ENCODE assay signal across 14 cellular contexts in genomic region chr10:102313221-102313896, GRCh38.
DNase-seq lines count a peak whose midpoint lies in the region; ATAC-seq and TF ChIP-seq lines count a peak whose summit lies in the region.
"Had no signal": no experiment of that assay in that cellular context is flagged by ENCODE, and none has a peak within 500 bp of the region (broad histone marks: within the 10 kb centered on the region; RNA-seq: fewer than 3 reads in every experiment).

No MANE protein-coding gene starts in this region.

- peak overlapping the region; percentile 16 to 23 for H3K27ac Mint-ChIP-seq in natural killer cell
- no peak overlapping the region for H3K27ac Mint-ChIP-seq in natural killer cell treated with Interleukin-12 subunit alpha and Interleukin-12 subunit beta and Interleukin-15 and Interleukin-18, amount 100 ng/mL, for 72 hours
- H3K27ac Mint-ChIP-seq in brain: peak overlapping the region; percentile 3 to 83 (median 22)
- H3K27ac Mint-ChIP-seq in nephron progenitor cell: peak overlapping the region; percentile 97

- no peak for TF ChIP-seq CTCF in natural killer cell (IDR thresholded peaks at IDR 0.05)
- no peak for TF ChIP-seq CTCF in brain (conservative IDR thresholded peaks at IDR 0.05)
- TF ChIP-seq CTCF in nephron progenitor cell (IDR thresholded peaks at IDR 0.05): no peak
- no peak for TF ChIP-seq CTCF in stomach (IDR thresholded peaks at IDR 0.05)

- no peaks in the 10 kb centered on the region for H3K27me3 ChIP-seq in stomach
- H3K27me3 ChIP-seq: SJSA1 had no signal

- no peak for TF ChIP-seq POLR2A in stomach (IDR thresholded peaks at IDR 0.05)

- no peaks in the 10 kb centered on the region for H3K9me3 Mint-ChIP-seq in natural killer cell
- H3K9me3 Mint-ChIP-seq in natural killer cell treated with Interleukin-12 subunit alpha and Interleukin-12 subunit beta and Interleukin-15 and Interleukin-18, amount 100 ng/mL, for 72 hours: no peaks in the 10 kb centered on the region
- peaks cover 0 to 3% (median 0%) of the 10 kb centered on the region in 5 experiments for H3K9me3 Mint-ChIP-seq in brain
- no peaks in the 10 kb centered on the region for H3K9me3 Mint-ChIP-seq in nephron progenitor cell

- DNase-seq in natural killer cell: no peak
- no peak for DNase-seq in natural killer cell treated with Interleukin-12 subunit alpha and Interleukin-12 subunit beta and Interleukin-15 and Interleukin-18, amount 100 ng/mL, for 72 hours (ENCODE audit: low spot score)
- DNase-seq in nephron progenitor cell: peak; percentile 53
- no peak for DNase-seq in T1000 (lab: John Stamatoyannopoulos, UW)
- no peak for DNase-seq in GOT3 (lab: John Stamatoyannopoulos, UW)
- DNase-seq in stomach: no peak
- no peak for DNase-seq in activated naive CD4-positive, alpha-beta T cell treated with Interleukin-2 at 50 U/mL for 16 hours
- DNase-seq: amniotic stem cell; kidney; NCI-H2081; NK-92 treated with Interleukin-12 subunit alpha and Interleukin-12 subunit beta, amount 100 ng/mL, for 24 hours; trophoblast cell had no signal

- peaks cover 53 to 54% of the 10 kb centered on the region in 2 donors for H3K4me1 Mint-ChIP-seq in natural killer cell
- peaks cover 45 to 46% of the 10 kb centered on the region in 2 donors for H3K4me1 Mint-ChIP-seq in natural killer cell treated with Interleukin-12 subunit alpha and Interleukin-12 subunit beta and Interleukin-15 and Interleukin-18, amount 100 ng/mL, for 72 hours (ENCODE audit: low read depth in 2 of 2)
- H3K4me1 Mint-ChIP-seq in brain: peaks cover 58% of the 10 kb centered on the region
- peaks cover 52% of the 10 kb centered on the region for H3K4me1 Mint-ChIP-seq in nephron progenitor cell

- H3K27ac ChIP-seq in stomach: peak overlapping the region in 2 of 5 donors; percentile 13 to 27
- H3K27ac ChIP-seq: SJSA1 had no signal

- H3K27me3 Mint-ChIP-seq in natural killer cell (ENCODE audit: low read depth in 2 of 2) (no peaks in the 10 kb centered on the region), brain (no peaks in the 10 kb centered on the region), nephron progenitor cell (ENCODE audit: low read depth, poor library complexity) (no peaks in the 10 kb centered on the region)
- no peaks in the 10 kb centered on the region for H3K27me3 Mint-ChIP-seq in natural killer cell treated with Interleukin-12 subunit alpha and Interleukin-12 subunit beta and Interleukin-15 and Interleukin-18, amount 100 ng/mL, for 72 hours

- H3K4me3 Mint-ChIP-seq in natural killer cell: no peak overlapping the region
- H3K4me3 Mint-ChIP-seq in natural killer cell treated with Interleukin-12 subunit alpha and Interleukin-12 subunit beta and Interleukin-15 and Interleukin-18, amount 100 ng/mL, for 72 hours: no peak overlapping the region
- H3K4me3 Mint-ChIP-seq in brain: peak overlapping the region in 2 of 5 experiments; percentile 2 to 13
- H3K4me3 Mint-ChIP-seq in nephron progenitor cell: peak overlapping the region; percentile 14

- no peaks in the 10 kb centered on the region for H3K9me3 ChIP-seq in stomach
- H3K9me3 ChIP-seq: SJSA1 had no signal

- H3K4me1 ChIP-seq in stomach: peaks cover 6 to 50% (median 39%) of the 10 kb centered on the region in 4 donors

- 56 to 66% (median 62%) methylated on average over 8 of the region's 8 CpGs for WGBS in stomach, 5 donors

- H3K36me3 ChIP-seq in stomach: peaks cover 0 to 10% (median 0%) of the 10 kb centered on the region in 4 donors

- H3K4me3 ChIP-seq in stomach: no peak overlapping the region
- H3K4me3 ChIP-seq: SJSA1 had no signal

- TF ChIP-seq EP300 in stomach (IDR thresholded peaks at IDR 0.05): no peak

- H3K36me3 Mint-ChIP-seq in natural killer cell (no peaks in the 10 kb centered on the region), brain (peaks cover 12% of the 10 kb centered on the region), nephron progenitor cell (ENCODE audit: low read depth) (peaks cover 13% of the 10 kb centered on the region)
- H3K36me3 Mint-ChIP-seq in natural killer cell treated with Interleukin-12 subunit alpha and Interleukin-12 subunit beta and Interleukin-15 and Interleukin-18, amount 100 ng/mL, for 72 hours: no peaks in the 10 kb centered on the region

- intact Hi-C loops in natural killer cell (cut with micrococcal nuclease) (no loop called here), stomach (cut with DNase I; ENCODE audit: low total_unique reads) (no loop called here)

- ATAC-seq in natural killer cell: no peak
- no peak for ATAC-seq in natural killer cell treated with Interleukin-12 subunit alpha and Interleukin-12 subunit beta and Interleukin-15 and Interleukin-18, amount 100 ng/mL, for 72 hours

Comparison
In these comparisons a context has a peak if more than half of its experiments do, and no peak if none do; other contexts are left out.
1. H3K27ac Mint-ChIP-seq: peak in natural killer cell (2 of 2), brain (5 of 5) and nephron progenitor cell (single experiment); none in natural killer cell treated with Interleukin-12 subunit alpha and Interleukin-12 subunit beta and Interleukin-15 and Interleukin-18, amount 100 ng/mL, for 72 hours (0 of 2).